ENCODE assay signal across 1 cellular context in the genomic region with DNA sequence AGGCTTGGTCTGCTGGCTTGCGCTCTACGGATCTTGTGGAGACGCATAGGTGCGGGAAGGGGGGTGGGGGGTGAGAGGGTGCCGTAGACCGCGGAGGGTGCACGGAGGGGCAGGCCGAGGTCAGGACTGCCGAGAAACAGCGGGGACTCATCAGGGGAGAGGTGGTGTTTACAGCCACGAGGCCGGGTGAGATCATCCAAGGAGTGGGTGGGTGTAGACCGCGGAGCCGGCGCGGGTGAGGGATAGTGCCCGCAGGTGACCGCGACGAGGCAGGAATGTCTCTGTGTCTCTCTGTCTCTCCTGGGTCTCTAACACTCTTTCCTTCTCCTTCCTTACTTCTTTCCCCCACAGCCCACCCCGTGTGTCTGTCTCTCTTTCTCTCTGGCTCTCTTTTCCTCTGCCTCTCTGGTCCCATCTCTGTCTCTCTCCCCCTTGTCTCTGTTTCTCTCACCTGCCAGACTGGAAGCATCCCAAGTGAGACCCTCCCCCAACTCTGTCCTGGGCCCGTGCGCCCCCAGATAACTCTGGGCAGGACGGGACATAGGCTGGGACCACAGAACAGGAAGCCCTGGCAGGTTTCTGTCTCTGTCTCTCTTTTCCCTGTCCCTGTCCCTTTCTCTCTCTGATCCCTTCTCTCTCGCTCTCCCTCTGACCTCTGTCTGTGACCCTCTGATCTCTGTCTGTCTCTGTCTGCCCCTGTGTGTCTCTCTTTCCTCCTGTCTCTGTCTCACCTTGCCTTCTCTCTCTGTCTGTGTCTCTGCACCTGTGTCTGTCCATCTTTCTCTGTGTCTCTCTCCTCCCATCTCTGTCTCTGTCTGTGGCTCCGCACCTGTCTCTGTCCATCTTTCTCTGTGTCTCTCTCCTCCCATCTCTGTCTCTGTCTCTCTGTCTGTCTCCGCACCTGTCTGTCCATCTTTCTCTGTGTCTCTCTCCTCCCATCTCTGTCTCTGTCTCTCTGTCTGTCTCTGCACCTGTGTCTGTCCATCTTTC.
TF ChIP-seq lines count a peak whose summit lies in the region.

No MANE protein-coding gene starts in this region.

TF ChIP-seq in HEK293, 187 proteins besides CTCF, POLR2A, EP300 and RAD21 (continued from another document and continues in another):
- TF ChIP-seq ZNF76 (tag by site-specific recombination; IDR thresholded peaks at IDR 0.05; ENCODE audit: borderline replicate concordance, low read depth) = no peak; the same call in 1 of the 2 replicates
- peak; percentile 70 for TF ChIP-seq ZNF398 (tag by site-specific recombination; IDR thresholded peaks at IDR 0.05)
- TF ChIP-seq ZNF501 (tag by site-specific recombination; IDR thresholded peaks at IDR 0.05) = 0 out of 2 replicates have a peak, but pooled peaks have one; percentile 38
- no peak for TF ChIP-seq ZNF26 (tag by site-specific recombination; IDR thresholded peaks at IDR 0.05)
- TF ChIP-seq SETDB1 (IDR thresholded peaks at IDR 0.05; ENCODE audit: insufficient read length, low read length) = no peak
- TF ChIP-seq OSR2 (tag by site-specific recombination; IDR thresholded peaks at IDR 0.05) = no peak
- no peak for TF ChIP-seq ZNF785 (tag by site-specific recombination; IDR thresholded peaks at IDR 0.05)
- TF ChIP-seq, protein P1, sequence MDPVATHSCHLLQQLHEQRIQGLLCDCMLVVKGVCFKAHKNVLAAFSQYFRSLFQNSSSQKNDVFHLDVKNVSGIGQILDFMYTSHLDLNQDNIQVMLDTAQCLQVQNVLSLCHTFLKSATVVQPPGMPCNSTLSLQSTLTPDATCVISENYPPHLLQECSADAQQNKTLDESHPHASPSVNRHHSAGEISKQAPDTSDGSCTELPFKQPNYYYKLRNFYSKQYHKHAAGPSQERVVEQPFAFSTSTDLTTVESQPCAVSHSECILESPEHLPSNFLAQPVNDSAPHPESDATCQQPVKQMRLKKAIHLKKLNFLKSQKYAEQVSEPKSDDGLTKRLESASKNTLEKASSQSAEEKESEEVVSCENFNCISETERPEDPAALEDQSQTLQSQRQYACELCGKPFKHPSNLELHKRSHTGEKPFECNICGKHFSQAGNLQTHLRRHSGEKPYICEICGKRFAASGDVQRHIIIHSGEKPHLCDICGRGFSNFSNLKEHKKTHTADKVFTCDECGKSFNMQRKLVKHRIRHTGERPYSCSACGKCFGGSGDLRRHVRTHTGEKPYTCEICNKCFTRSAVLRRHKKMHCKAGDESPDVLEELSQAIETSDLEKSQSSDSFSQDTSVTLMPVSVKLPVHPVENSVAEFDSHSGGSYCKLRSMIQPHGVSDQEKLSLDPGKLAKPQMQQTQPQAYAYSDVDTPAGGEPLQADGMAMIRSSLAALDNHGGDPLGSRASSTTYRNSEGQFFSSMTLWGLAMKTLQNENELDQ (tag by site-specific recombination; IDR thresholded peaks at IDR 0.05; ENCODE audit: low read depth) = no peak
- TF ChIP-seq ZNF549 (tag by site-specific recombination; IDR thresholded peaks at IDR 0.05) = no peak
- TF ChIP-seq, protein P2, sequence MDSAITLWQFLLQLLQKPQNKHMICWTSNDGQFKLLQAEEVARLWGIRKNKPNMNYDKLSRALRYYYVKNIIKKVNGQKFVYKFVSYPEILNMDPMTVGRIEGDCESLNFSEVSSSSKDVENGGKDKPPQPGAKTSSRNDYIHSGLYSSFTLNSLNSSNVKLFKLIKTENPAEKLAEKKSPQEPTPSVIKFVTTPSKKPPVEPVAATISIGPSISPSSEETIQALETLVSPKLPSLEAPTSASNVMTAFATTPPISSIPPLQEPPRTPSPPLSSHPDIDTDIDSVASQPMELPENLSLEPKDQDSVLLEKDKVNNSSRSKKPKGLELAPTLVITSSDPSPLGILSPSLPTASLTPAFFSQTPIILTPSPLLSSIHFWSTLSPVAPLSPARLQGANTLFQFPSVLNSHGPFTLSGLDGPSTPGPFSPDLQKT (IDR thresholded peaks at IDR 0.05; ENCODE audit: borderline replicate concordance, low read depth, low read length) = no peak
- no peak for TF ChIP-seq ZNF548 (tag by site-specific recombination; IDR thresholded peaks at IDR 0.05)
- TF ChIP-seq ZNF560 (tag by site-specific recombination; IDR thresholded peaks at IDR 0.05; ENCODE audit: borderline replicate concordance) = no peak
- TF ChIP-seq ZBTB7A (tag by site-specific recombination; IDR thresholded peaks at IDR 0.05; ENCODE audit: low read depth) = no peak
- TF ChIP-seq ZNF830 (tag by site-specific recombination; IDR thresholded peaks at IDR 0.05; ENCODE audit: low read depth) = no peak
- no peak for TF ChIP-seq ZNF791 (tag by site-specific recombination; IDR thresholded peaks at IDR 0.05)
- TF ChIP-seq ZNF776 (tag by site-specific recombination; IDR thresholded peaks at IDR 0.05; ENCODE audit: borderline replicate concordance) = no peak
- no peak for TF ChIP-seq YY2 (tag by site-specific recombination; IDR thresholded peaks at IDR 0.05)
- no peak for TF ChIP-seq ZNF16 (tag by site-specific recombination; IDR thresholded peaks at IDR 0.05; ENCODE audit: low read depth)
- TF ChIP-seq ZEB2 (tag by site-specific recombination; IDR thresholded peaks at IDR 0.05) = peak; percentile 67; the same call in 1 of the 2 replicates
- TF ChIP-seq ZSCAN5A (tag by site-specific recombination; IDR thresholded peaks at IDR 0.05) = no peak
- TF ChIP-seq ZNF2 (tag by site-specific recombination; IDR thresholded peaks at IDR 0.05) = no peak
- TF ChIP-seq ZFP69B (tag by site-specific recombination; IDR thresholded peaks at IDR 0.05) = 0 out of 2 replicates have a peak, but pooled peaks have one; percentile 32
- no peak for TF ChIP-seq ZXDB (tag by site-specific recombination; IDR thresholded peaks at IDR 0.05)
- peak; percentile 55; the same call in 1 of the 2 replicates for TF ChIP-seq ZNF24 (tag by site-specific recombination; IDR thresholded peaks at IDR 0.05)
- TF ChIP-seq, protein P3, sequence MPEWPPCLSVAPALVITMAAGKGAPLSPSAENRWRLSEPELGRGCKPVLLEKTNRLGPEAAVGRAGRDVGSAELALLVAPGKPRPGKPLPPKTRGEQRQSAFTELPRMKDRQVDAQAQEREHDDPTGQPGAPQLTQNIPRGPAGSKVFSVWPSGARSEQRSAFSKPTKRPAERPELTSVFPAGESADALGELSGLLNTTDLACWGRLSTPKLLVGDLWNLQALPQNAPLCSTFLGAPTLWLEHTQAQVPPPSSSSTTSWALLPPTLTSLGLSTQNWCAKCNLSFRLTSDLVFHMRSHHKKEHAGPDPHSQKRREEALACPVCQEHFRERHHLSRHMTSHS (tag by site-specific recombination; IDR thresholded peaks at IDR 0.05) = 0 out of 2 replicates have a peak, but pooled peaks have one; percentile 50
- TF ChIP-seq OVOL3 (tag by site-specific recombination; IDR thresholded peaks at IDR 0.05) = no peak
- TF ChIP-seq, protein P4, sequence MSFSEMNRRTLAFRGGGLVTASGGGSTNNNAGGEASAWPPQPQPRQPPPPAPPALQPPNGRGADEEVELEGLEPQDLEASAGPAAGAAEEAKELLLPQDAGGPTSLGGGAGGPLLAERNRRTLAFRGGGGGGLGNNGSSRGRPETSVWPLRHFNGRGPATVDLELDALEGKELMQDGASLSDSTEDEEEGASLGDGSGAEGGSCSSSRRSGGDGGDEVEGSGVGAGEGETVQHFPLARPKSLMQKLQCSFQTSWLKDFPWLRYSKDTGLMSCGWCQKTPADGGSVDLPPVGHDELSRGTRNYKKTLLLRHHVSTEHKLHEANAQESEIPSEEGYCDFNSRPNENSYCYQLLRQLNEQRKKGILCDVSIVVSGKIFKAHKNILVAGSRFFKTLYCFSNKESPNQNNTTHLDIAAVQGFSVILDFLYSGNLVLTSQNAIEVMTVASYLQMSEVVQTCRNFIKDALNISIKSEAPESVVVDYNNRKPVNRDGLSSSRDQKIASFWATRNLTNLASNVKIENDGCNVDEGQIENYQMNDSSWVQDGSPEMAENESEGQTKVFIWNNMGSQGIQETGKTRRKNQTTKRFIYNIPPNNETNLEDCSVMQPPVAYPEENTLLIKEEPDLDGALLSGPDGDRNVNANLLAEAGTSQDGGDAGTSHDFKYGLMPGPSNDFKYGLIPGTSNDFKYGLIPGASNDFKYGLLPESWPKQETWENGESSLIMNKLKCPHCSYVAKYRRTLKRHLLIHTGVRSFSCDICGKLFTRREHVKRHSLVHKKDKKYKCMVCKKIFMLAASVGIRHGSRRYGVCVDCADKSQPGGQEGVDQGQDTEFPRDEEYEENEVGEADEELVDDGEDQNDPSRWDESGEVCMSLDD (tag by site-specific recombination; IDR thresholded peaks at IDR 0.05) = peak; percentile 81; the same call in 1 of the 2 replicates
- TF ChIP-seq ZBTB6 (tag by site-specific recombination; IDR thresholded peaks at IDR 0.05) = no peak
- no peak; the same call in 1 of the 2 replicates for TF ChIP-seq ZSCAN23 (tag by site-specific recombination; IDR thresholded peaks at IDR 0.05)
- no peak for TF ChIP-seq ZNF416 (tag by site-specific recombination; IDR thresholded peaks at IDR 0.05)
- TF ChIP-seq ZNF362 (tag by site-specific recombination; IDR thresholded peaks at IDR 0.05) = no peak
- peak; percentile 55; the same call in 1 of the 2 replicates for TF ChIP-seq GLI4 (tag by site-specific recombination; IDR thresholded peaks at IDR 0.05)
- TF ChIP-seq ZNF571 (tag by site-specific recombination; IDR thresholded peaks at IDR 0.05) = no peak
- TF ChIP-seq ZNF433 (tag by site-specific recombination; IDR thresholded peaks at IDR 0.05; ENCODE audit: low read depth) = no peak
- TF ChIP-seq ZNF610 (tag by site-specific recombination; IDR thresholded peaks at IDR 0.05; ENCODE audit: borderline replicate concordance) = no peak
- TF ChIP-seq, protein P5, sequence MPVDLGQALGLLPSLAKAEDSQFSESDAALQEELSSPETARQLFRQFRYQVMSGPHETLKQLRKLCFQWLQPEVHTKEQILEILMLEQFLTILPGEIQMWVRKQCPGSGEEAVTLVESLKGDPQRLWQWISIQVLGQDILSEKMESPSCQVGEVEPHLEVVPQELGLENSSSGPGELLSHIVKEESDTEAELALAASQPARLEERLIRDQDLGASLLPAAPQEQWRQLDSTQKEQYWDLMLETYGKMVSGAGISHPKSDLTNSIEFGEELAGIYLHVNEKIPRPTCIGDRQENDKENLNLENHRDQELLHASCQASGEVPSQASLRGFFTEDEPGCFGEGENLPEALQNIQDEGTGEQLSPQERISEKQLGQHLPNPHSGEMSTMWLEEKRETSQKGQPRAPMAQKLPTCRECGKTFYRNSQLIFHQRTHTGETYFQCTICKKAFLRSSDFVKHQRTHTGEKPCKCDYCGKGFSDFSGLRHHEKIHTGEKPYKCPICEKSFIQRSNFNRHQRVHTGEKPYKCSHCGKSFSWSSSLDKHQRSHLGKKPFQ (tag by site-specific recombination; IDR thresholded peaks at IDR 0.05) = no peak
- peak; percentile 83 for TF ChIP-seq GLIS1 (tag by site-specific recombination; IDR thresholded peaks at IDR 0.05)
- TF ChIP-seq SALL2 (tag by site-specific recombination; IDR thresholded peaks at IDR 0.05; ENCODE audit: borderline replicate concordance) = no peak
- TF ChIP-seq ZNF747 (tag by site-specific recombination; IDR thresholded peaks at IDR 0.05) = no peak
- TF ChIP-seq ZNF777 (tag by site-specific recombination; IDR thresholded peaks at IDR 0.05; ENCODE audit: borderline replicate concordance) = peak; percentile 10; the same call in 1 of the 2 replicates
- no peak for TF ChIP-seq TCF7L2 (IDR thresholded peaks at IDR 0.05; ENCODE audit: borderline replicate concordance, low read depth, low read length)
- no peak for TF ChIP-seq SCRT2 (tag by site-specific recombination; IDR thresholded peaks at IDR 0.05)
- TF ChIP-seq ZNF132 (tag by site-specific recombination; IDR thresholded peaks at IDR 0.05; ENCODE audit: borderline replicate concordance) = no peak
